22 cellular contexts compared by ENCODE assay signal in genomic region chr2:18831916-18832510, GRCh38.
DNase-seq lines count a peak whose midpoint lies in the region; ATAC-seq and TF ChIP-seq lines count a peak whose summit lies in the region.
"Had no signal": no experiment of that assay in that cellular context is flagged by ENCODE, and none has a peak within 500 bp of the region (broad histone marks: within the 10 kb centered on the region; RNA-seq: fewer than 3 reads in every experiment).

No MANE protein-coding gene starts in this region.

- no peaks in the 10 kb centered on the region for H3K79me2 ChIP-seq in smooth muscle cell (ENCODE audit: low read depth)

- H3K27ac ChIP-seq in VCaP (peak overlapping the region; percentile 72), smooth muscle cell (ENCODE audit: low read depth) (no peak overlapping the region)
- H3K27ac ChIP-seq: psoas muscle had no signal

- H4K20me1 ChIP-seq in smooth muscle cell (ENCODE audit: low read depth), result no peaks in the 10 kb centered on the region

- no peak for TF ChIP-seq CTCF in VCaP (conservative IDR thresholded peaks at IDR 0.05)
- no peak for TF ChIP-seq CTCF in smooth muscle cell (IDR thresholded peaks at IDR 0.05; ENCODE audit: borderline replicate concordance, insufficient read depth, poor library complexity, severe bottlenecking)

- H3K4me1 ChIP-seq in smooth muscle cell (ENCODE audit: low read depth), result peaks cover 8% of the 10 kb centered on the region

- H3K9ac ChIP-seq in smooth muscle cell (ENCODE audit: low read depth), result no peak overlapping the region

- H3F3A ChIP-seq in smooth muscle cell (ENCODE audit: low read depth), result peaks cover 4% of the 10 kb centered on the region

- H3K9me3 ChIP-seq in smooth muscle cell (replicated peaks; ENCODE audit: low read depth), result no peaks in the 10 kb centered on the region
- H3K9me3 ChIP-seq: psoas muscle had no signal

- no peak overlapping the region for H3K4me3 ChIP-seq in smooth muscle cell
- H3K4me3 ChIP-seq: K562, psoas muscle had no signal

- WGBS in smooth muscle cell (ENCODE audit: low lambda C conversion rate), result 23% methylated on average over 2 of the region's 2 CpGs

- ATAC-seq in GM19467 (IDR thresholded peaks at IDR 0.05; ENCODE audit: unreplicated experiment), result no peak
- ATAC-seq: K562, psoas muscle had no signal

- DNase-seq in ELF-1 (ENCODE audit: low read depth, low spot score), result peak; percentile 33
- peak; percentile 48 for DNase-seq in iris pigment epithelial cell (ENCODE audit: low read depth)
- DNase-seq in smooth muscle cell (lab: John Stamatoyannopoulos, UW; ENCODE audit: unreplicated experiment), result no peak
- no peak for DNase-seq in C1 segment of cervical spinal cord (lab: John Stamatoyannopoulos, UW)
- DNase-seq in NCI-H82 treated with DMSO at 0.1 percent for 48 hours (lab: John Stamatoyannopoulos, UW; ENCODE audit: unreplicated experiment), result no peak
- DNase-seq: activated B cell treated with CpG ODN at 0.5 μM for 24 hours; activated CD4-positive, alpha-beta memory T cell treated with anti-CD3 and anti-CD28 coated beads for 36 hours; activated effector memory CD4-positive, alpha-beta T cell treated with Interleukin-2 at 50 U/mL for 16 hours; activated naive CD8-positive, alpha-beta T cell treated with anti-CD3 and anti-CD28 coated beads, Interleukin-2, amount 10 ng/mL, durations not matched to agents 7 days and 5 days; effector CD8-positive, alpha-beta T cell; erythroblast; GF-D8; hippocampal formation; NCI-H446; NCI-H82; OCI-M1; psoas muscle; SHP77; stimulated activated CD4-positive, alpha-beta T cell treated with anti-CD3 and anti-CD28 coated beads, Interleukin-2, amount 100 ng/mL, for 24 hours had no signal

- peak overlapping the region; percentile 41 for H3K4me2 ChIP-seq in smooth muscle cell

- no peaks in the 10 kb centered on the region for H3K27me3 ChIP-seq in smooth muscle cell (ENCODE audit: low read depth)

- no peaks in the 10 kb centered on the region for H3K36me3 ChIP-seq in smooth muscle cell (ENCODE audit: low read depth)

- H2AFZ ChIP-seq in smooth muscle cell (ENCODE audit: low read depth), result no peak overlapping the region

Comparison
In these comparisons a context has a peak if more than half of its experiments do, and no peak if none do; other contexts are left out.
1. DNase-seq: peak in ELF-1 (single experiment) and iris pigment epithelial cell (single experiment); none in smooth muscle cell (single experiment), C1 segment of cervical spinal cord (0 of 14) and NCI-H82 treated with DMSO at 0.1 percent for 48 hours (single experiment).